In genomic region chr5:76874088-76874581, GRCh38 we compare ENCODE assay signal across 12 cellular contexts. TPM values are rescaled to one million over a fixed set of nuclear protein-coding genes. Genes with fewer than 3 reads are reported as not detected.
DNase-seq lines count a peak whose midpoint lies in the region; TF ChIP-seq lines count a peak whose summit lies in the region.
"Had no signal": no experiment of that assay in that cellular context is flagged by ENCODE, and none has a peak within 500 bp of the region (broad histone marks: within the 10 kb centered on the region; RNA-seq: fewer than 3 reads in every experiment).

No MANE protein-coding gene starts in this region.

- H3K9ac ChIP-seq in ES-I3 (ENCODE audit: low read depth, low read length) (peak overlapping the region; percentile 52; the same call in 1 of the 2 replicates), HUES64 (ENCODE audit: low read depth, low read length) (no peak overlapping the region; the same call in 1 of the 2 replicates)

- H3K4me3 ChIP-seq in HUES64 (ENCODE audit: low read length) (no peak overlapping the region; the same call in 1 of the 2 replicates), hepatocyte (no peak overlapping the region), uterus (no peak overlapping the region)
- H3K4me3 ChIP-seq: dorsolateral prefrontal cortex, tibial artery had no signal

- H3K9me2 ChIP-seq in hepatocyte (replicated peaks; ENCODE audit: insufficient read depth) = no peaks in the 10 kb centered on the region

- no peaks in the 10 kb centered on the region for H3K27me3 ChIP-seq in HUES64 (ENCODE audit: insufficient read depth, low read length)
- no peaks in the 10 kb centered on the region for H3K27me3 ChIP-seq in hepatocyte
- no peaks in the 10 kb centered on the region for H3K27me3 ChIP-seq in uterus
- H3K27me3 ChIP-seq: dorsolateral prefrontal cortex, tibial artery had no signal

- H2AFZ ChIP-seq in hepatocyte = no peak overlapping the region

- H3K36me3 ChIP-seq in ES-I3 (ENCODE audit: insufficient read depth, low read length) (no peaks in the 10 kb centered on the region), HUES64 (ENCODE audit: insufficient read depth, low read length) (no peaks in the 10 kb centered on the region), hepatocyte (replicated peaks; ENCODE audit: insufficient read depth, low read depth) (no peaks in the 10 kb centered on the region), uterus (no peaks in the 10 kb centered on the region)
- H3K36me3 ChIP-seq: tibial artery had no signal

- TF ChIP-seq POLR2A in uterus (IDR thresholded peaks at IDR 0.05) = no peak

- no peaks in the 10 kb centered on the region for H4K20me1 ChIP-seq in hepatocyte (ENCODE audit: insufficient read depth, poor library complexity, severe bottlenecking)

- H3K79me2 ChIP-seq in hepatocyte = no peaks in the 10 kb centered on the region

- intact Hi-C loops in uterus (cut with DNase I; ENCODE audit: low total_unique reads) = no loop called here

- DNase-seq in NCI-H69 (lab: John Stamatoyannopoulos, UW) (peak; percentile 95), hepatocyte (ENCODE audit: low spot score) (no peak), uterus (no peak), foreskin melanocyte (no peak)
- DNase-seq in activated CD8-positive, alpha-beta memory T cell treated with anti-CD3 and anti-CD28 coated beads for 24 hours = no peak
- no peak for DNase-seq in effector CD8-positive, alpha-beta T cell (lab: John Stamatoyannopoulos, UW)
- DNase-seq: dorsolateral prefrontal cortex, tibial artery had no signal

- H3K4me2 ChIP-seq in hepatocyte = peak overlapping the region; percentile 51

- 57% methylated on average over 3 of the region's 3 CpGs for WGBS in HUES64
- 41% methylated on average over 3 of the region's 3 CpGs for WGBS in hepatocyte (ENCODE audit: low lambda C conversion rate, missing lambda C conversion rate)

- TF ChIP-seq CTCF in hepatocyte (IDR thresholded peaks at IDR 0.05; ENCODE audit: poor library complexity) (no peak), uterus (IDR thresholded peaks at IDR 0.05) (no peak)

- H3K27ac ChIP-seq in HUES64 (ENCODE audit: low read depth, low read length) = peak overlapping the region; percentile 22
- H3K27ac ChIP-seq in hepatocyte = peak overlapping the region; percentile 46
- no peak overlapping the region for H3K27ac ChIP-seq in uterus
- H3K27ac ChIP-seq: dorsolateral prefrontal cortex, tibial artery had no signal

- H3K4me1 ChIP-seq in ES-I3 (ENCODE audit: insufficient read depth, low read length) (peaks cover 33% of the 10 kb centered on the region), HUES64 (ENCODE audit: insufficient read depth, low read length) (peaks cover 30% of the 10 kb centered on the region), hepatocyte (ENCODE audit: insufficient read depth) (peaks cover 3% of the 10 kb centered on the region), uterus (no peaks in the 10 kb centered on the region)
- H3K4me1 ChIP-seq: tibial artery had no signal

- no peaks in the 10 kb centered on the region for H3K9me3 ChIP-seq in ES-I3 (ENCODE audit: control insufficient read depth, insufficient read depth, low read length)
- H3K9me3 ChIP-seq in HUES64 (ENCODE audit: insufficient read depth, low read depth, low read length) = no peaks in the 10 kb centered on the region
- H3K9me3 ChIP-seq in hepatocyte (ENCODE audit: low read depth) = no peaks in the 10 kb centered on the region
- H3K9me3 ChIP-seq in uterus = no peaks in the 10 kb centered on the region
- H3K9me3 ChIP-seq: tibial artery had no signal

RNA-seq across cellular contexts. Expression of gene S100Z, which starts 24.3 kb away (rescaled TPM):
- 0.70 TPM for polyA plus RNA-seq in HUES64 (2013, experiment 1 of 2)
- polyA plus RNA-seq in HUES64 (2013, experiment 2 of 2) = 0.70 TPM
- total RNA-seq in hepatocyte (0.32 and 1.4 TPM in 2 replicates), uterus (under 1 TPM in 1 of 4 donors, not detected in 3; 0.35 TPM)
- polyA plus RNA-seq in hepatocyte = 0.39 and 0.51 TPM in 2 replicates
- total RNA-seq: MCF 10A, neural crest cell had no signal

RNA-seq across cellular contexts. Expression of gene F2RL1, which starts 55.3 kb away (rescaled TPM):
- polyA plus RNA-seq in HUES64 (2013, experiment 1 of 2) = 28.1 TPM
- 26.3 TPM for polyA plus RNA-seq in HUES64 (2013, experiment 2 of 2)
- 210 and 235 TPM in 2 replicates for total RNA-seq in hepatocyte
- polyA plus RNA-seq in hepatocyte = 88.0 and 130 TPM in 2 replicates
- 1 to 10 TPM in 2 of 4 donors, under 1 TPM in 1, not detected in 1; 0.24 to 3.3 (median 2.1) TPM for total RNA-seq in uterus

Comparison
In these comparisons a context has a peak if more than half of its experiments do, and no peak if none do; other contexts are left out.
1. H3K27ac ChIP-seq: peak in HUES64 (single experiment) and hepatocyte (single experiment); none in uterus (0 of 2).
2. RNA of gene F2RL1, which starts 55.3 kb away (total RNA-seq): 210 to 235 TPM in hepatocyte; 0.24 to 3.3 TPM in uterus; every median in the first group is over 10 times any median in the second.